26 cellular contexts compared by ENCODE assay signal in the genomic region with DNA sequence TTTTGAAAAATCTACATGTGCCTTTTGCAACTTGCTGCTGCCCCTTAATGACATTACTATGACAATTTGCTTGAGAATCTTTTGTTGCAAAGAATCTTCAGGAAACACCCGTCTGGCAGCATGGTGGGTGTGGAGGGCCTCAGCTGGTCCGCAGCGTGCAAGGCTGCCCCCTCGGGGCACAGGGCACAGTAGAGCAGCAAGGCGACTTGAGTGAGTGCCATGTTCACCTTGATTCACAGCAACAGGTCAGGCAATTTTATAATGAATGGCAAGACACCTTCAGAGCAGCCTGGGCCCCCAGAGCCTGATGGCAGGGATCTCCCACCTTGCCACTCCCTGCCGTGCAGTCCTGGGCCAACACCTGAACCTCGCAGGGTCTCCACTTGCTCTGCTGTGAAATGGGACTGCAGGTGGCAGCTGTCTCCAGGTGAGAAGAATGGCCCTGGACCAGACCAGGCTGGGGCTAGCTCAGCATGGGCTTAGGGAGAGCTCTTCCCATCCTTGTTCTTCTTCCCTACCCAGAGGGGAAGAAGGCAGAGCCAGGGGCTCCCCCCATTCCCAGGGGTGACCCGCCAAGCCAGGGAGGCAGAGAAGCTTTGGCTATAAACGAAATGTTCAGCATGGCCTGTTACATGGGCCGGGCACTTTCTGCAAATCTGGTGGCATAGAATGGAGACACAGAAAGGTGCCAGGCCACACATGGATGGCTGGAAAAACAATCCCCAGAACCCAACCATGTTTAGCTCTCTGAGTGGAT. TPM values are rescaled to one million over a fixed set of nuclear protein-coding genes. Genes with fewer than 3 reads are reported as not detected.
"Had no signal": no experiment of that assay in that cellular context is flagged by ENCODE, and none has a peak within 500 bp of the region (broad histone marks: within the 10 kb centered on the region; RNA-seq: fewer than 3 reads in every experiment).

No MANE protein-coding gene starts in this region.

- H3K27me3 Mint-ChIP-seq: activated CD8-positive, alpha-beta T cell treated with anti-CD3 and anti-CD28 coated beads for 36 hours; type B pancreatic cell had no signal

- H3K9me3 Mint-ChIP-seq: activated CD8-positive, alpha-beta T cell treated with anti-CD3 and anti-CD28 coated beads for 36 hours; activated naive CD4-positive, alpha-beta T cell treated with anti-CD3 and anti-CD28 coated beads for 36 hours had no signal

- DNase-seq: activated CD4-positive, alpha-beta T cell treated with anti-CD3 and anti-CD28 coated beads for 1 hour; activated CD4-positive, alpha-beta T cell treated with anti-CD3 and anti-CD28 coated beads, Interleukin-2, amount 50 U/mL, for 1 hour; activated CD8-positive, alpha-beta T cell treated with anti-CD3 and anti-CD28 coated beads for 36 hours; activated naive CD4-positive, alpha-beta T cell treated with anti-CD3 and anti-CD28 coated beads for 36 hours; activated T-cell treated with anti-CD3 and anti-CD28 coated beads, Interleukin-2, amount 50 U/mL, for 48 hours; amniotic stem cell; brain microvascular endothelial cell; central memory CD4-positive, alpha-beta T cell; foreskin fibroblast; hippocampal formation; mesendoderm; nucleus accumbens; stimulated activated CD4-positive, alpha-beta T cell treated with anti-CD3 and anti-CD28 coated beads, Interleukin-2, amount 100 ng/mL, for 48 hours; stimulated activated naive CD8-positive, alpha-beta T cell treated with anti-CD3 and anti-CD28 coated beads, Interleukin-15, Interleukin-2, amounts not matched to agents 100 U/mL and 50 U/mL, for 24 hours; T-helper 2 cell had no signal

- H3K4me3 ChIP-seq: left lung, lung, mucosa of descending colon, right atrium auricular region, vagina had no signal

- H3K9me3 ChIP-seq: left lung, mucosa of descending colon, right atrium auricular region, vagina had no signal

- H3K4me1 ChIP-seq: left lung, right atrium auricular region, vagina had no signal

- ATAC-seq: activated CD8-positive, alpha-beta T cell treated with anti-CD3 and anti-CD28 coated beads for 36 hours; esophagus mucosa; left lung; mucosa of descending colon; stimulated activated naive CD8-positive, alpha-beta T cell treated with anti-CD3 and anti-CD28 coated beads, Interleukin-15, Interleukin-2, amounts not matched to agents 100 U/mL and 50 U/mL, for 24 hours had no signal

- H3K4me3 Mint-ChIP-seq: activated CD8-positive, alpha-beta T cell treated with anti-CD3 and anti-CD28 coated beads for 36 hours; activated naive CD4-positive, alpha-beta T cell treated with anti-CD3 and anti-CD28 coated beads for 36 hours; type B pancreatic cell had no signal

- FAIRE-seq: astrocyte had no signal

- H3K36me3 Mint-ChIP-seq: type B pancreatic cell had no signal

- H3K27me3 ChIP-seq: brain microvascular endothelial cell, right atrium auricular region, vagina had no signal

- H3K27ac ChIP-seq: brain microvascular endothelial cell, left lung, right atrium auricular region, vagina had no signal

- H3K27ac Mint-ChIP-seq: activated CD8-positive, alpha-beta T cell treated with anti-CD3 and anti-CD28 coated beads for 36 hours; activated naive CD4-positive, alpha-beta T cell treated with anti-CD3 and anti-CD28 coated beads for 36 hours; type B pancreatic cell had no signal

- H3K36me3 ChIP-seq: brain microvascular endothelial cell, left lung, right atrium auricular region, vagina had no signal

RNA-seq across cellular contexts. Expression of a gene that starts 34.5 kb away (rescaled TPM):
- total RNA-seq: activated CD8-positive, alpha-beta T cell treated with anti-CD3 and anti-CD28 coated beads for 36 hours; activated naive CD4-positive, alpha-beta T cell treated with anti-CD3 and anti-CD28 coated beads for 36 hours; astrocyte; esophagus mucosa; left lung; lung; mucosa of descending colon; myocyte; pulmonary artery endothelial cell; right atrium auricular region; subcutaneous adipose tissue; vagina had no signal
